8 cellular contexts compared by ENCODE assay signal in genomic region chr19:58346961-58347929, GRCh38. TPM values are rescaled to one million over a fixed set of nuclear protein-coding genes. Genes with fewer than 3 reads are reported as not detected.
DNase-seq lines count a peak whose midpoint lies in the region; ATAC-seq, FAIRE-seq and TF ChIP-seq lines count a peak whose summit lies in the region.

No MANE protein-coding gene starts in this region.

- POLR2A ChIA-PET in endothelial cell of umbilical vein (lab: Charles Lee) = interaction anchor here (1.4 kb wide), 1 partner anchor 15 kb away, joined by 6 read pairs; the partner anchor contains the start of gene ZNF497

- H3K27me3 ChIP-seq in endothelial cell of umbilical vein (ENCODE audit: control insufficient read depth in 2 of 2, insufficient read depth in 2 of 2, low read length in 2 of 2) = peaks cover 21 to 45% of the 10 kb centered on the region in 2 experiments

- intact Hi-C loops in endothelial cell of umbilical vein (cut with micrococcal nuclease) = no loop called here

- H3K9me3 ChIP-seq in endothelial cell of umbilical vein (replicated peaks; ENCODE audit: control insufficient read depth, insufficient read depth, low read length) = no peaks in the 10 kb centered on the region

- H4K20me1 ChIP-seq in endothelial cell of umbilical vein (replicated peaks; ENCODE audit: control insufficient read depth, extremely low read depth, insufficient read depth, low read length) = no peaks in the 10 kb centered on the region

- CTCF ChIA-PET in endothelial cell of umbilical vein (lab: Charles Lee) = no interaction called here

- peak overlapping the region; percentile 10 to 47 (median 38) for H3K4me3 ChIP-seq in endothelial cell of umbilical vein (replicated peaks in 1 of 3; ENCODE audit: insufficient read depth in 1 of 3, low read depth in 1 of 3, low read length in 3 of 3)

- TF ChIP-seq POLR2A in endothelial cell of umbilical vein (IDR thresholded peaks at IDR 0.05; ENCODE audit: low read depth, low read length) = no peak

- TF ChIP-seq CTCF in endothelial cell of umbilical vein (IDR thresholded peaks at IDR 0.05; ENCODE audit: extremely low read depth in 1 of 2, insufficient read depth in 1 of 2, low read depth in 1 of 2, low read length in 2 of 2) = no peak

- dilution Hi-C loops in endothelial cell of umbilical vein (cut with MboI; ENCODE audit: extremely low pct_ligation_motif_present, low sequenced_read_pairs) = no loop called here

- peak; percentile 90 for ATAC-seq in GM19025 (IDR thresholded peaks at IDR 0.05; ENCODE audit: low read depth, unreplicated experiment)
- peak; percentile 68 for ATAC-seq in HG03196 (IDR thresholded peaks at IDR 0.05; ENCODE audit: unreplicated experiment)

- no peaks in the 10 kb centered on the region for H3K79me2 ChIP-seq in endothelial cell of umbilical vein (ENCODE audit: control insufficient read depth, insufficient read depth, low read length)

- FAIRE-seq in endothelial cell of umbilical vein (lab: Jason Lieb, UNC) = no peak

- DNase-seq in AML-193 (lab: John Stamatoyannopoulos, UW) (peak; percentile 21 to 27), NCI-H774 (lab: John Stamatoyannopoulos, UW) (peak; percentile 43), endothelial cell of umbilical vein (ENCODE audit: low read depth, low spot score) (peak; percentile 25), mucosa of gallbladder (ENCODE audit: low spot score) (peak; percentile 35)
- peak; percentile 43 for DNase-seq in activated CD8-positive, alpha-beta memory T cell treated with anti-CD3 and anti-CD28 coated beads, Interleukin-2, amount 50 U/mL, for 1 hour (ENCODE audit: extremely low read depth)
- peak; percentile 79 for DNase-seq in stimulated activated CD8-positive, alpha-beta memory T cell treated with anti-CD3 and anti-CD28 coated beads, Interleukin-4, amount 100 ng/mL, for 48 hours

- no peaks in the 10 kb centered on the region for H3K36me3 ChIP-seq in endothelial cell of umbilical vein (ENCODE audit: control insufficient read depth in 2 of 2, extremely low read depth in 1 of 2, insufficient read depth in 2 of 2, low read length in 2 of 2)

- H3K9me1 ChIP-seq in endothelial cell of umbilical vein (replicated peaks; ENCODE audit: control insufficient read depth, extremely low read depth, insufficient read depth, low read length) = no peaks in the 10 kb centered on the region

- peak overlapping the region; percentile 50 for H3K4me2 ChIP-seq in endothelial cell of umbilical vein (ENCODE audit: insufficient read depth, low read length)

- H3K4me1 ChIP-seq in endothelial cell of umbilical vein (ENCODE audit: control insufficient read depth, extremely low read depth, insufficient read depth, low read length) = peaks cover 5% of the 10 kb centered on the region

- H3K27ac ChIP-seq in endothelial cell of umbilical vein (ENCODE audit: insufficient read depth, low read depth, low read length) = no peak overlapping the region

- H3K9ac ChIP-seq in endothelial cell of umbilical vein (replicated peaks; ENCODE audit: extremely low read depth, insufficient read depth, low read length) = no peak overlapping the region

- H2AFZ ChIP-seq in endothelial cell of umbilical vein (ENCODE audit: low read depth, low read length) = peak overlapping the region; percentile 77

- no TSS peak for BruUV-seq in endothelial cell of umbilical vein (replicated peaks; lab: Mats Ljungman, UMichigan)

TF ChIP-seq in endothelial cell of umbilical vein, 7 proteins besides CTCF, POLR2A, EP300 and RAD21:
- TF ChIP-seq MYC (IDR thresholded peaks at IDR 0.05; ENCODE audit: low read depth, low read length) = no peak
- TF ChIP-seq EZH2 (IDR thresholded peaks at IDR 0.05; ENCODE audit: borderline replicate concordance, low read depth, low read length, severe bottlenecking) = peak; percentile 65

RNA-seq across cellular contexts. Expression of gene A1BG, which starts 6.0 kb away (rescaled TPM):
- total RNA-seq in endothelial cell of umbilical vein = 0.85 and 2.3 TPM in 2 replicates
- polyA plus RNA-seq in endothelial cell of umbilical vein = 3.7 and 6.2 TPM in 2 replicates
- polyA plus RNA-seq in endothelial cell of umbilical vein (2011; cell fraction: cytosol; rRNA removed) = 1.0 and 1.9 TPM in 2 replicates
- polyA plus RNA-seq in endothelial cell of umbilical vein (2011; cell fraction: nucleus; rRNA removed) = 0.21 and 0.55 TPM in 2 replicates
- 1.2 and 1.9 TPM in 2 replicates for polyA plus RNA-seq in endothelial cell of umbilical vein (2012)
- 0.53 TPM in 1 of 2 replicates, not detected in the other for polyA minus RNA-seq in endothelial cell of umbilical vein
- not detected for polyA minus RNA-seq in endothelial cell of umbilical vein (2011; cell fraction: cytosol; rRNA and poly(A)+ RNA removed)
- polyA minus RNA-seq in endothelial cell of umbilical vein (2011; cell fraction: nucleus; rRNA and poly(A)+ RNA removed) = 0.53 TPM in 1 of 2 replicates, not detected in the other
- 8.1 TPM for total RNA-seq in mucosa of gallbladder

RNA-seq across cellular contexts. Expression of gene ZNF497, which starts 15.3 kb away (rescaled TPM):
- total RNA-seq in endothelial cell of umbilical vein (0.42 and 1.3 TPM in 2 replicates), mucosa of gallbladder (3.5 TPM)
- 0.40 and 0.62 TPM in 2 replicates for polyA plus RNA-seq in endothelial cell of umbilical vein
- polyA plus RNA-seq in endothelial cell of umbilical vein (2011; cell fraction: cytosol; rRNA removed) = 0.10 and 0.21 TPM in 2 replicates
- polyA plus RNA-seq in endothelial cell of umbilical vein (2011; cell fraction: nucleus; rRNA removed) = 1.2 and 1.7 TPM in 2 replicates
- polyA plus RNA-seq in endothelial cell of umbilical vein (2012) = 0.20 and 0.35 TPM in 2 replicates
- 0.46 and 1.8 TPM in 2 replicates for polyA minus RNA-seq in endothelial cell of umbilical vein
- polyA minus RNA-seq in endothelial cell of umbilical vein (2011; cell fraction: cytosol; rRNA and poly(A)+ RNA removed) = 1.6 TPM
- 0.82 and 0.87 TPM in 2 replicates for polyA minus RNA-seq in endothelial cell of umbilical vein (2011; cell fraction: nucleus; rRNA and poly(A)+ RNA removed)

RNA-seq across cellular contexts. Expression of gene ZSCAN22, which starts 20.5 kb away (rescaled TPM):
- 3.6 and 3.7 TPM in 2 replicates for total RNA-seq in endothelial cell of umbilical vein
- 3.6 and 3.9 TPM in 2 replicates for polyA plus RNA-seq in endothelial cell of umbilical vein
- 2.1 and 2.4 TPM in 2 replicates for polyA plus RNA-seq in endothelial cell of umbilical vein (2011; cell fraction: cytosol; rRNA removed)
- polyA plus RNA-seq in endothelial cell of umbilical vein (2011; cell fraction: nucleus; rRNA removed) = 2.7 and 2.8 TPM in 2 replicates
- 1.3 and 1.5 TPM in 2 replicates for polyA plus RNA-seq in endothelial cell of umbilical vein (2012)
- polyA minus RNA-seq in endothelial cell of umbilical vein = 8.1 and 9.1 TPM in 2 replicates
- 5.2 TPM for polyA minus RNA-seq in endothelial cell of umbilical vein (2011; cell fraction: cytosol; rRNA and poly(A)+ RNA removed)
- 2.8 and 3.7 TPM in 2 replicates for polyA minus RNA-seq in endothelial cell of umbilical vein (2011; cell fraction: nucleus; rRNA and poly(A)+ RNA removed)
- 4.7 TPM for total RNA-seq in mucosa of gallbladder

RNA-seq across cellular contexts. Expression of gene ZNF837, which starts 33.6 kb away (rescaled TPM):
- total RNA-seq in endothelial cell of umbilical vein (1.4 and 1.7 TPM in 2 replicates), mucosa of gallbladder (2.9 TPM)
- polyA plus RNA-seq in endothelial cell of umbilical vein = 1.6 and 2.8 TPM in 2 replicates
- 0.57 and 1.4 TPM in 2 replicates for polyA plus RNA-seq in endothelial cell of umbilical vein (2011; cell fraction: cytosol; rRNA removed)
- 0.59 and 0.67 TPM in 2 replicates for polyA plus RNA-seq in endothelial cell of umbilical vein (2011; cell fraction: nucleus; rRNA removed)
- 0.74 and 2.0 TPM in 2 replicates for polyA plus RNA-seq in endothelial cell of umbilical vein (2012)
- polyA minus RNA-seq in endothelial cell of umbilical vein = 0.49 and 0.92 TPM in 2 replicates
- 2.0 TPM for polyA minus RNA-seq in endothelial cell of umbilical vein (2011; cell fraction: cytosol; rRNA and poly(A)+ RNA removed)
- 0.77 TPM in 2 replicates for polyA minus RNA-seq in endothelial cell of umbilical vein (2011; cell fraction: nucleus; rRNA and poly(A)+ RNA removed)

RNA-seq across cellular contexts. Expression of gene RPS5, which starts 39.8 kb away (rescaled TPM):
- total RNA-seq in endothelial cell of umbilical vein (945 and 993 TPM in 2 replicates), mucosa of gallbladder (614 TPM)
- polyA plus RNA-seq in endothelial cell of umbilical vein = 3,430 and 4,008 TPM in 2 replicates
- 2,572 and 2,789 TPM in 2 replicates for polyA plus RNA-seq in endothelial cell of umbilical vein (2011; cell fraction: cytosol; rRNA removed)
- polyA plus RNA-seq in endothelial cell of umbilical vein (2011; cell fraction: nucleus; rRNA removed) = 713 and 831 TPM in 2 replicates
- 1,416 and 2,035 TPM in 2 replicates for polyA plus RNA-seq in endothelial cell of umbilical vein (2012)
- polyA minus RNA-seq in endothelial cell of umbilical vein = 1,548 and 1,681 TPM in 2 replicates
- 1,257 TPM for polyA minus RNA-seq in endothelial cell of umbilical vein (2011; cell fraction: cytosol; rRNA and poly(A)+ RNA removed)
- 223 and 251 TPM in 2 replicates for polyA minus RNA-seq in endothelial cell of umbilical vein (2011; cell fraction: nucleus; rRNA and poly(A)+ RNA removed)

Comparison
In these comparisons a context has a peak if more than half of its experiments do, and no peak if none do; other contexts are left out.
1. DNase-seq: peak in every context shown above with its lines; median percentile 79 in stimulated activated CD8-positive, alpha-beta memory T cell treated with anti-CD3 and anti-CD28 coated beads, Interleukin-4, amount 100 ng/mL, for 48 hours; 43 in NCI-H774; 43 in activated CD8-positive, alpha-beta memory T cell treated with anti-CD3 and anti-CD28 coated beads, Interleukin-2, amount 50 U/mL, for 1 hour; 35 in mucosa of gallbladder; 25 in endothelial cell of umbilical vein; 24 in AML-193.